In the genomic region with DNA sequence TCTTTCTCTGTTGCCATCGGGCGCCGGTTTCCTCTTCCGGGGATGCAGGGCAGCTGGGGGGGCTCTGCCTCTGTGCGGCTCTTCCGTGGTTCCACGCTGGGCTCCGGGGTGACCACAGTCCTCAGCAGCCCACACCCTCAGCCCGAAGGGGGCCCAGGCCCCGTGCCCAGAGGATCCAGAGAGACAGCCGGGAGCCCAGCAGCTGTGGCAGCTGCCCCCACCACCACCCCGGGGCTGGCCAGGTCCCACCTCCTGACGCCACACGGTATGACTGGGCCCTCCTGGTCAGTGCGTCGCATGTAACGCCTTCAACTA, we compare ENCODE assay signal across 18 cellular contexts.
DNase-seq lines count a peak whose midpoint lies in the region; ATAC-seq, FAIRE-seq and TF ChIP-seq lines count a peak whose summit lies in the region.
"Had no signal": no experiment of that assay in that cellular context is flagged by ENCODE, and none has a peak within 500 bp of the region (broad histone marks: within the 10 kb centered on the region; RNA-seq: fewer than 3 reads in every experiment).

No MANE protein-coding gene starts in this region.

- CTCF ChIA-PET in K562 (lab: Yijun Ruan, JAX; ENCODE audit: low intra/inter-chr PET ratio) = no interaction called here

- no peak overlapping the region for H3K27ac ChIP-seq in K562 (ENCODE audit: extremely low read depth, low read depth, low read length)
- peak overlapping the region in 3 of 4 donors; percentile 33 to 51 (median 37) for H3K27ac ChIP-seq in gastroesophageal sphincter
- no peak overlapping the region for H3K27ac ChIP-seq in neural progenitor cell
- peak overlapping the region; percentile 62 to 84 for H3K27ac ChIP-seq in tibial artery

- peaks cover 2% of the 10 kb centered on the region for H3K36me3 Mint-ChIP-seq in neural progenitor cell
- no peaks in the 10 kb centered on the region for H3K36me3 Mint-ChIP-seq in chondrocyte (ENCODE audit: low read depth)

- no peak overlapping the region for H3K4me3 Mint-ChIP-seq in neural progenitor cell
- H3K4me3 Mint-ChIP-seq in chondrocyte (ENCODE audit: unreplicated experiment) = no peak overlapping the region
- H3K4me3 Mint-ChIP-seq: CD4-positive, alpha-beta T cell had no signal

- TF ChIP-seq POLR2A in K562 (conservative IDR thresholded peaks at IDR 0.05) (no peak), gastroesophageal sphincter (IDR thresholded peaks at IDR 0.05) (no peak)

- DNase-seq in K562 (ENCODE audit: extremely low read depth in 1 of 4, low spot score in 3 of 4) (no peak), neural progenitor cell (ENCODE audit: low spot score) (no peak), tibial artery (no peak), chondrocyte (ENCODE audit: low spot score) (no peak), sciatic nerve (ENCODE audit: low spot score) (no peak)
- DNase-seq: CD4-positive, alpha-beta T cell; COR-L47; DMS79 treated with DMSO at 0.1 percent for 48 hours; MG63; NCI-H1417; NCI-H1694 treated with DMSO at 0.1 percent for 48 hours; NCI-H2081 treated with DMSO at 0.1 percent for 48 hours; NCI-H2171 treated with DMSO at 0.1 percent for 48 hours; NCI-H526; SHP77 had no signal

- H4K20me1 ChIP-seq in K562 (replicated peaks; ENCODE audit: control insufficient read depth, insufficient read depth, low read length) = peaks cover 16% of the 10 kb centered on the region
- H4K20me1 ChIP-seq in neural progenitor cell (ENCODE audit: low read depth) = no peaks in the 10 kb centered on the region

- no peaks in the 10 kb centered on the region for H3K79me2 ChIP-seq in K562 (ENCODE audit: control insufficient read depth, insufficient read depth, low read length)
- no peaks in the 10 kb centered on the region for H3K79me2 ChIP-seq in neural progenitor cell (ENCODE audit: low read depth)

- no peaks in the 10 kb centered on the region for H3K9me1 ChIP-seq in K562 (ENCODE audit: control insufficient read depth, insufficient read depth, low read length)

- H3K27me3 Mint-ChIP-seq in neural progenitor cell (ENCODE audit: insufficient read depth, low read depth) (peaks cover 10% of the 10 kb centered on the region), chondrocyte (ENCODE audit: low read depth) (peaks cover 2% of the 10 kb centered on the region)
- H3K27me3 Mint-ChIP-seq: CD4-positive, alpha-beta T cell had no signal

- BruUV-seq in K562 (replicated peaks; lab: Mats Ljungman, UMichigan) = no TSS peak

- H3K9me3 Mint-ChIP-seq in neural progenitor cell = no peaks in the 10 kb centered on the region
- H3K9me3 Mint-ChIP-seq in chondrocyte (ENCODE audit: low read depth) = no peaks in the 10 kb centered on the region
- H3K9me3 Mint-ChIP-seq: CD4-positive, alpha-beta T cell had no signal

- POLR2A ChIA-PET in K562 (lab: Yijun Ruan, JAX) = interaction anchor here (0.7 kb wide), 1 partner anchor 110 kb away, joined by 7 read pairs; no protein-coding TSS in a partner anchor

- no peak for FAIRE-seq in K562 (lab: Jason Lieb, UNC)

- intact Hi-C loops in K562 (cut with micrococcal nuclease) (no loop called here), tibial artery (cut with DNase I; ENCODE audit: low total_unique reads) (loop anchor here (10.0 kb wide), 1 partner anchor 766 kb away; the partner anchor contains the start of gene PLCH2), sciatic nerve (cut with DNase I) (no loop called here)

- H3K4me2 ChIP-seq in K562 (ENCODE audit: insufficient read depth, low read length) = peak overlapping the region; percentile 33; the same call in 1 of the 2 replicates
- no peak overlapping the region for H3K4me2 ChIP-seq in neural progenitor cell

- no peaks in the 10 kb centered on the region for H3K9me3 ChIP-seq in K562 (replicated peaks; ENCODE audit: control insufficient read depth, insufficient read depth, low read depth, low read length)
- peaks cover 0 to 13% (median 0%) of the 10 kb centered on the region in 3 donors for H3K9me3 ChIP-seq in gastroesophageal sphincter
- no peaks in the 10 kb centered on the region for H3K9me3 ChIP-seq in neural progenitor cell (ENCODE audit: low read depth)
- H3K9me3 ChIP-seq in tibial artery = peaks cover 0 to 9% (median 6%) of the 10 kb centered on the region in 3 donors
- H3K9me3 ChIP-seq: MG63 had no signal

- peaks cover 47 to 80% of the 10 kb centered on the region in 2 experiments; a peak in 4 of 5 replicates for H3K27me3 ChIP-seq in K562 (ENCODE audit: control insufficient read depth in 2 of 2, insufficient read depth in 2 of 2, low read length in 2 of 2)
- peaks cover 96% of the 10 kb centered on the region for H3K27me3 ChIP-seq in gastroesophageal sphincter
- H3K27me3 ChIP-seq in neural progenitor cell = peaks cover under 1% of the 10 kb centered on the region
- no peaks in the 10 kb centered on the region for H3K27me3 ChIP-seq in tibial artery
- H3K27me3 ChIP-seq: MG63 had no signal

- in situ Hi-C loops in K562 (cut with MboI) = no loop called here

- 14% methylated on average over 16 of the region's 17 CpGs for WGBS in K562 (ENCODE audit: insufficient coverage, low coverage, missing lambda C conversion rate)
- 13% methylated on average over 4 of the region's 17 CpGs; no CpG with 5 or more reads in 1 of the 2 donors for WGBS in gastroesophageal sphincter (ENCODE audit: low coverage in 1 of 2), 2 donors

- H3K27ac Mint-ChIP-seq in neural progenitor cell (peak overlapping the region; percentile 18), chondrocyte (ENCODE audit: unreplicated experiment) (no peak overlapping the region)
- H3K27ac Mint-ChIP-seq: CD4-positive, alpha-beta T cell had no signal

- H3K4me3 ChIP-seq in K562 (no peak overlapping the region), gastroesophageal sphincter (peak overlapping the region in 1 of 2 donors; percentile 24), neural progenitor cell (no peak overlapping the region), tibial artery (peak overlapping the region; percentile 11 to 19)
- H3K4me3 ChIP-seq: MG63 had no signal

- peak; percentile 17; the same call in 2 of the 3 replicates for ATAC-seq in K562
- no peak for ATAC-seq in gastroesophageal sphincter
- no peak for ATAC-seq in GM18868 (IDR thresholded peaks at IDR 0.05; ENCODE audit: unreplicated experiment)
- no peak for ATAC-seq in sciatic nerve
- no peak for ATAC-seq in GM19455 (IDR thresholded peaks at IDR 0.05; ENCODE audit: unreplicated experiment)

- H3K4me1 Mint-ChIP-seq in neural progenitor cell (peaks cover 21% of the 10 kb centered on the region), chondrocyte (ENCODE audit: low read depth) (no peaks in the 10 kb centered on the region)

- TF ChIP-seq CTCF in K562 (IDR thresholded peaks at IDR 0.05 in 2 of 3, conservative IDR thresholded peaks at IDR 0.05 in 1 of 3; ENCODE audit: insufficient read depth in 2 of 3, low read depth in 1 of 3, low read length in 3 of 3) (no peak), gastroesophageal sphincter (IDR thresholded peaks at IDR 0.05) (no peak), neural progenitor cell (IDR thresholded peaks at IDR 0.05) (no peak), tibial artery (IDR thresholded peaks at IDR 0.05) (no peak), chondrocyte (IDR thresholded peaks at IDR 0.05) (no peak)

- no peak for TF ChIP-seq RAD21 in K562 (CRISPR knock-in tag; conservative IDR thresholded peaks at IDR 0.05 in 1 of 2, IDR thresholded peaks at IDR 0.05 in 1 of 2)

- TF ChIP-seq EP300 in K562 (IDR thresholded peaks at IDR 0.05; ENCODE audit: low read length) = no peak
- TF ChIP-seq EP300 in gastroesophageal sphincter (IDR thresholded peaks at IDR 0.05) = no peak

- H3K9ac ChIP-seq in K562 (ENCODE audit: insufficient read depth in 1 of 2, low read depth in 2 of 2, low read length in 2 of 2) = peak overlapping the region in 1 of 2 experiments; percentile 73; a peak in 2 of 4 replicates
- H3K9ac ChIP-seq in neural progenitor cell = no peak overlapping the region

- H2AFZ ChIP-seq in K562 (ENCODE audit: low read depth, low read length) (peak overlapping the region; percentile 32; the same call in 1 of the 2 replicates), neural progenitor cell (replicated peaks) (no peak overlapping the region)

- no peaks in the 10 kb centered on the region for H3F3A ChIP-seq in neural progenitor cell (ENCODE audit: low read depth)

- H3K4me1 ChIP-seq in K562 (replicated peaks in 1 of 2; ENCODE audit: control insufficient read depth in 2 of 2, insufficient read depth in 2 of 2, low read length in 2 of 2) = peaks cover 0 to 22% of the 10 kb centered on the region in 2 experiments; a peak in 2 of 5 replicates
- peaks cover 0 to 32% (median 0%) of the 10 kb centered on the region in 3 donors for H3K4me1 ChIP-seq in gastroesophageal sphincter
- H3K4me1 ChIP-seq in neural progenitor cell = no peaks in the 10 kb centered on the region
- H3K4me1 ChIP-seq in tibial artery = peaks cover 0 to 57% (median 28%) of the 10 kb centered on the region in 4 donors

- H3K36me3 ChIP-seq in K562 (ENCODE audit: control insufficient read depth, insufficient read depth, low read length) (no peaks in the 10 kb centered on the region), gastroesophageal sphincter (no peaks in the 10 kb centered on the region), neural progenitor cell (no peaks in the 10 kb centered on the region), tibial artery (peaks cover 0 to 17% (median 14%) of the 10 kb centered on the region in 3 donors)
- H3K36me3 ChIP-seq: MG63 had no signal

TF ChIP-seq in K562, 482 proteins besides CTCF, POLR2A, EP300 and RAD21 (continues in another document):
- TF ChIP-seq ZBTB8A (IDR thresholded peaks at IDR 0.05; ENCODE audit: partially characterized antibody) (no peak), ZNF212 (CRISPR knock-in tag; IDR thresholded peaks at IDR 0.05) (no peak), NCOA1 (IDR thresholded peaks at IDR 0.05; ENCODE audit: low read depth) (no peak), RBFOX2 (IDR thresholded peaks at IDR 0.05; ENCODE audit: low read depth, low read length) (0 out of 2 replicates have a peak, but pooled peaks have one; percentile 5), NR3C1 (CRISPR knock-in tag; IDR thresholded peaks at IDR 0.05) (no peak), GTF2F1 (IDR thresholded peaks at IDR 0.05; ENCODE audit: low read depth, low read length) (no peak), ZNF408 (CRISPR knock-in tag; IDR thresholded peaks at IDR 0.05; ENCODE audit: low read depth) (no peak), DNMT1 (IDR thresholded peaks at IDR 0.05) (no peak), POLR2G (IDR thresholded peaks at IDR 0.05; ENCODE audit: low read depth, low read length) (peak; percentile 4; the same call in 1 of the 2 replicates)
- TF ChIP-seq, protein P1, sequence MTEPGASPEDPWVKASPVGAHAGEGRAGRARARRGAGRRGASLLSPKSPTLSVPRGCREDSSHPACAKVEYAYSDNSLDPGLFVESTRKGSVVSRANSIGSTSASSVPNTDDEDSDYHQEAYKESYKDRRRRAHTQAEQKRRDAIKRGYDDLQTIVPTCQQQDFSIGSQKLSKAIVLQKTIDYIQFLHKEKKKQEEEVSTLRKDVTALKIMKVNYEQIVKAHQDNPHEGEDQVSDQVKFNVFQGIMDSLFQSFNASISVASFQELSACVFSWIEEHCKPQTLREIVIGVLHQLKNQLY (CRISPR knock-in tag; conservative IDR thresholded peaks at IDR 0.05) = no peak

Comparison
In these comparisons a context has a peak if more than half of its experiments do, and no peak if none do; other contexts are left out.
1. H3K27ac ChIP-seq: peak in gastroesophageal sphincter (3 of 4) and tibial artery (2 of 2); none in K562 (single experiment) and neural progenitor cell (single experiment).
2. H3K4me3 ChIP-seq: peak in tibial artery (2 of 2); none in K562 (single experiment) and neural progenitor cell (single experiment).